Comparison of ENCODE assay signal across 8 cellular contexts in genomic region chr9:34665381-34666250, GRCh38. TPM values are rescaled to one million over a fixed set of nuclear protein-coding genes. Genes with fewer than 3 reads are reported as not detected.
DNase-seq lines count a peak whose midpoint lies in the region; ATAC-seq and TF ChIP-seq lines count a peak whose summit lies in the region.

No MANE protein-coding gene starts in this region.

- no peak for TF ChIP-seq CTCF in Loucy (conservative IDR thresholded peaks at IDR 0.05; ENCODE audit: low read length)
- no peak for TF ChIP-seq CTCF in fibroblast of pulmonary artery (IDR thresholded peaks at IDR 0.05; ENCODE audit: low read length, missing control alignments)

- peak overlapping the region; percentile 43 for H3K9ac ChIP-seq in Loucy (ENCODE audit: low read depth, low read length, poor library complexity, severe bottlenecking)

- H3K9me3 Mint-ChIP-seq in natural killer cell treated with Interleukin-12 subunit alpha and Interleukin-12 subunit beta and Interleukin-15 and Interleukin-18, amount 100 ng/mL, for 72 hours = no peaks in the 10 kb centered on the region
- H3K9me3 Mint-ChIP-seq in stimulated activated naive B cell treated with anti-CD40 and anti-IgM and Interleukin-4, amounts not matched to agents 10 μg/mL and 1 μg/mL and 100 μg/mL, for 72 hours = peaks cover 9 to 11% of the 10 kb centered on the region in 2 donors

- H3F3A ChIP-seq in Loucy (ENCODE audit: low read depth) = no peaks in the 10 kb centered on the region

- peak overlapping the region; percentile 76 for H2AFZ ChIP-seq in Loucy (ENCODE audit: low read length)

- H3K4me3 ChIP-seq in Loucy (ENCODE audit: low read length, poor library complexity, severe bottlenecking) = peak overlapping the region; percentile 66
- peak overlapping the region; percentile 89 for H3K4me3 ChIP-seq in fibroblast of pulmonary artery (replicated peaks; ENCODE audit: low read depth, low read length)

- peaks cover 18 to 23% of the 10 kb centered on the region in 2 donors for H3K4me1 Mint-ChIP-seq in natural killer cell treated with Interleukin-12 subunit alpha and Interleukin-12 subunit beta and Interleukin-15 and Interleukin-18, amount 100 ng/mL, for 72 hours (ENCODE audit: low read depth in 2 of 2)
- peaks cover 10 to 21% of the 10 kb centered on the region in 2 donors for H3K4me1 Mint-ChIP-seq in stimulated activated naive B cell treated with anti-CD40 and anti-IgM and Interleukin-4, amounts not matched to agents 10 μg/mL and 1 μg/mL and 100 μg/mL, for 72 hours

- DNase-seq in DMS114 treated with DMSO at 0.1 percent for 48 hours (lab: John Stamatoyannopoulos, UW; ENCODE audit: unreplicated experiment) (peak; percentile 78), GOT3 (lab: John Stamatoyannopoulos, UW) (peak; percentile 41), SHP77 (lab: John Stamatoyannopoulos, UW) (peak; percentile 75 to 83), fibroblast of pulmonary artery (ENCODE audit: low read depth) (peak; percentile 96)
- peak; percentile 95 for DNase-seq in activated effector memory CD4-positive, alpha-beta T cell treated with anti-CD3 and anti-CD28 coated beads, Interleukin-2, amount 50 U/mL, for 16 hours
- DNase-seq in natural killer cell treated with Interleukin-12 subunit alpha and Interleukin-12 subunit beta and Interleukin-15 and Interleukin-18, amount 100 ng/mL, for 72 hours (ENCODE audit: low spot score) = peak; percentile 93
- DNase-seq in stimulated activated naive B cell treated with anti-CD40 and anti-IgM and Interleukin-4, amounts not matched to agents 10 μg/mL and 1 μg/mL and 100 μg/mL, for 72 hours = peak; percentile 79

- H3K27me3 ChIP-seq in Loucy (ENCODE audit: insufficient read depth, low read length, poor library complexity, severe bottlenecking) = no peaks in the 10 kb centered on the region

- no peaks in the 10 kb centered on the region for H3K27me3 Mint-ChIP-seq in natural killer cell treated with Interleukin-12 subunit alpha and Interleukin-12 subunit beta and Interleukin-15 and Interleukin-18, amount 100 ng/mL, for 72 hours
- H3K27me3 Mint-ChIP-seq in stimulated activated naive B cell treated with anti-CD40 and anti-IgM and Interleukin-4, amounts not matched to agents 10 μg/mL and 1 μg/mL and 100 μg/mL, for 72 hours = no peaks in the 10 kb centered on the region

- no peaks in the 10 kb centered on the region for H4K20me1 ChIP-seq in Loucy (ENCODE audit: insufficient read depth, low read length, poor library complexity, severe bottlenecking)

- H3K79me2 ChIP-seq in Loucy (ENCODE audit: insufficient read depth, low read length) = no peaks in the 10 kb centered on the region

- peak overlapping the region; percentile 88 for H3K4me3 Mint-ChIP-seq in natural killer cell treated with Interleukin-12 subunit alpha and Interleukin-12 subunit beta and Interleukin-15 and Interleukin-18, amount 100 ng/mL, for 72 hours
- H3K4me3 Mint-ChIP-seq in stimulated activated naive B cell treated with anti-CD40 and anti-IgM and Interleukin-4, amounts not matched to agents 10 μg/mL and 1 μg/mL and 100 μg/mL, for 72 hours = peak overlapping the region; percentile 90 to 93

- peaks cover 7% of the 10 kb centered on the region for H3K4me1 ChIP-seq in Loucy (ENCODE audit: insufficient read depth, low read length, poor library complexity, severe bottlenecking)

- no peaks in the 10 kb centered on the region for H3K36me3 Mint-ChIP-seq in natural killer cell treated with Interleukin-12 subunit alpha and Interleukin-12 subunit beta and Interleukin-15 and Interleukin-18, amount 100 ng/mL, for 72 hours
- H3K36me3 Mint-ChIP-seq in stimulated activated naive B cell treated with anti-CD40 and anti-IgM and Interleukin-4, amounts not matched to agents 10 μg/mL and 1 μg/mL and 100 μg/mL, for 72 hours = peaks cover 9 to 21% of the 10 kb centered on the region in 2 donors

- peak overlapping the region; percentile 62 for H3K4me2 ChIP-seq in Loucy (ENCODE audit: low read depth, low read length, poor library complexity, severe bottlenecking)

- no peaks in the 10 kb centered on the region for H3K36me3 ChIP-seq in Loucy (ENCODE audit: insufficient read depth, low read length)

- peak; percentile 91 to 93 for ATAC-seq in natural killer cell treated with Interleukin-12 subunit alpha and Interleukin-12 subunit beta and Interleukin-15 and Interleukin-18, amount 100 ng/mL, for 72 hours
- ATAC-seq in stimulated activated naive B cell treated with anti-CD40 and anti-IgM and Interleukin-4, amounts not matched to agents 10 μg/mL and 1 μg/mL and 100 μg/mL, for 72 hours (replicated peaks) = peak; percentile 80 to 84

- H3K27ac Mint-ChIP-seq in natural killer cell treated with Interleukin-12 subunit alpha and Interleukin-12 subunit beta and Interleukin-15 and Interleukin-18, amount 100 ng/mL, for 72 hours = peak overlapping the region; percentile 76 to 85
- peak overlapping the region; percentile 90 for H3K27ac Mint-ChIP-seq in stimulated activated naive B cell treated with anti-CD40 and anti-IgM and Interleukin-4, amounts not matched to agents 10 μg/mL and 1 μg/mL and 100 μg/mL, for 72 hours

- no peaks in the 10 kb centered on the region for H3K9me3 ChIP-seq in Loucy (ENCODE audit: insufficient read depth, low read depth, low read length)

- H3K9me2 ChIP-seq in Loucy (replicated peaks; ENCODE audit: low read depth, low read length) = no peaks in the 10 kb centered on the region

RNA-seq across cellular contexts. Expression of gene CCL27, which starts 3.2 kb away (rescaled TPM):
- not detected for total RNA-seq in natural killer cell treated with Interleukin-12 subunit alpha and Interleukin-12 subunit beta and Interleukin-15 and Interleukin-18, amount 100 ng/mL, for 72 hours

RNA-seq across cellular contexts. Expression of gene IL11RA, which starts 13.6 kb away (rescaled TPM):
- total RNA-seq in natural killer cell treated with Interleukin-12 subunit alpha and Interleukin-12 subunit beta and Interleukin-15 and Interleukin-18, amount 100 ng/mL, for 72 hours = 10 to 100 TPM in 1 of 2 donors, 1 to 10 TPM in 1; 6.8 to 16.8 TPM

RNA-seq across cellular contexts. Expression of gene GALT, which starts 19.1 kb away (rescaled TPM):
- 10 to 100 TPM; 19.4 to 50.2 TPM for total RNA-seq in natural killer cell treated with Interleukin-12 subunit alpha and Interleukin-12 subunit beta and Interleukin-15 and Interleukin-18, amount 100 ng/mL, for 72 hours

RNA-seq across cellular contexts. Expression of gene CCL19, which starts 25.5 kb away (rescaled TPM):
- not detected for total RNA-seq in natural killer cell treated with Interleukin-12 subunit alpha and Interleukin-12 subunit beta and Interleukin-15 and Interleukin-18, amount 100 ng/mL, for 72 hours

RNA-seq across cellular contexts. Expression of gene SIGMAR1, which starts 28.0 kb away (rescaled TPM):
- total RNA-seq in natural killer cell treated with Interleukin-12 subunit alpha and Interleukin-12 subunit beta and Interleukin-15 and Interleukin-18, amount 100 ng/mL, for 72 hours = 100 to 1,000 TPM in 1 of 2 donors, 10 to 100 TPM in 1; 45.6 to 109 TPM

Comparison
In these comparisons a context has a peak if more than half of its experiments do, and no peak if none do; other contexts are left out.
1. Peak in every context shown above with its lines: DNase-seq, ATAC-seq and H3K4me3 ChIP-seq.
2. DNase-seq: peak in every context shown above with its lines; median percentile 96 in fibroblast of pulmonary artery; 95 in activated effector memory CD4-positive, alpha-beta T cell treated with anti-CD3 and anti-CD28 coated beads, Interleukin-2, amount 50 U/mL, for 16 hours; 93 in natural killer cell treated with Interleukin-12 subunit alpha and Interleukin-12 subunit beta and Interleukin-15 and Interleukin-18, amount 100 ng/mL, for 72 hours; 79 in SHP77; 79 in stimulated activated naive B cell treated with anti-CD40 and anti-IgM and Interleukin-4, amounts not matched to agents 10 μg/mL and 1 μg/mL and 100 μg/mL, for 72 hours; 78 in DMS114 treated with DMSO at 0.1 percent for 48 hours; 41 in GOT3.